14 cellular contexts compared by ENCODE assay signal in genomic region chr5:122877518-122877917, GRCh38. TPM values are rescaled to one million over a fixed set of nuclear protein-coding genes. Genes with fewer than 3 reads are reported as not detected.
DNase-seq lines count a peak whose midpoint lies in the region; ATAC-seq and TF ChIP-seq lines count a peak whose summit lies in the region.
"Had no signal": no experiment of that assay in that cellular context is flagged by ENCODE, and none has a peak within 500 bp of the region (broad histone marks: within the 10 kb centered on the region; RNA-seq: fewer than 3 reads in every experiment).

No MANE protein-coding gene starts in this region.

- peak overlapping the region; percentile 45; the same call in 1 of the 2 replicates for H3K9ac ChIP-seq in OCI-LY3 (ENCODE audit: low read length)
- H3K9ac ChIP-seq in colonic mucosa (ENCODE audit: low read depth in 2 of 2, low read length in 2 of 2) = no peak overlapping the region

- H3K9me3 ChIP-seq in OCI-LY3 (ENCODE audit: insufficient read depth, low read length) = no peaks in the 10 kb centered on the region
- no peaks in the 10 kb centered on the region for H3K9me3 ChIP-seq in colonic mucosa
- H3K9me3 ChIP-seq: thoracic aorta had no signal

- peaks cover 44% of the 10 kb centered on the region for H3K4me1 ChIP-seq in OCI-LY3 (ENCODE audit: low read length)
- no peaks in the 10 kb centered on the region for H3K4me1 ChIP-seq in colonic mucosa

- H3K27me3 ChIP-seq in OCI-LY3 (ENCODE audit: low read depth, low read length) (no peaks in the 10 kb centered on the region), colonic mucosa (no peaks in the 10 kb centered on the region)

- H3K27ac ChIP-seq in OCI-LY3 (ENCODE audit: low read length) = peak overlapping the region; percentile 87
- H3K27ac ChIP-seq in colonic mucosa = no peak overlapping the region
- H3K27ac ChIP-seq: thoracic aorta had no signal

- peak overlapping the region; percentile 64 for H3K4me2 ChIP-seq in OCI-LY3 (ENCODE audit: low read length)

- TF ChIP-seq CTCF in OCI-LY3 (IDR thresholded peaks at IDR 0.05; ENCODE audit: low read depth, low read length) = no peak
- TF ChIP-seq CTCF in colonic mucosa (IDR thresholded peaks at IDR 0.05) = no peak

- H4K20me1 ChIP-seq in OCI-LY3 (ENCODE audit: insufficient read depth, low read length) = no peaks in the 10 kb centered on the region

- peak overlapping the region; percentile 50 for H3K4me3 ChIP-seq in OCI-LY3 (ENCODE audit: low read length)
- no peak overlapping the region for H3K4me3 ChIP-seq in colonic mucosa
- H3K4me3 ChIP-seq: thoracic aorta had no signal

- H3K79me2 ChIP-seq in OCI-LY3 (ENCODE audit: low read length) = 0 out of 2 replicates have a peak, but pooled peaks cover 2% of the 10 kb centered on the region

- peak; percentile 72 for ATAC-seq in GM21360 (IDR thresholded peaks at IDR 0.05; ENCODE audit: unreplicated experiment)
- ATAC-seq in HG03060 (IDR thresholded peaks at IDR 0.05; ENCODE audit: low read depth, unreplicated experiment) = peak; percentile 56
- no peak for ATAC-seq in HG03045 (IDR thresholded peaks at IDR 0.05; ENCODE audit: unreplicated experiment)
- ATAC-seq: Panc1 had no signal

- DNase-seq in CD1c-positive myeloid dendritic cell (ENCODE audit: extremely low spot score) (peak; percentile 55), colonic mucosa (no peak), NCI-H526 (lab: John Stamatoyannopoulos, UW) (no peak), EL (no peak)
- DNase-seq: DMS79 treated with DMSO at 0.1 percent for 48 hours, HFFc6, NCI-H2029 treated with DMSO at 0.1 percent for 48 hours, right cardiac atrium had no signal

- intact Hi-C loops in colonic mucosa (cut with DNase I) = no loop called here

- no peak overlapping the region for H2AFZ ChIP-seq in OCI-LY3 (ENCODE audit: low read depth, low read length)

- H3K36me3 ChIP-seq in OCI-LY3 (replicated peaks; ENCODE audit: low read depth, low read length) (peaks cover 8% of the 10 kb centered on the region), colonic mucosa (no peaks in the 10 kb centered on the region)
- H3K36me3 ChIP-seq: thoracic aorta had no signal

RNA-seq across cellular contexts. Expression of gene SNX24, which starts 32.1 kb away (rescaled TPM):
- 10 to 100 TPM in 1 of 2 donors, 1 to 10 TPM in 1; 8.8 to 17.0 TPM for total RNA-seq in colonic mucosa
